Comparison of ENCODE assay signal across 8 cellular contexts in the genomic region with DNA sequence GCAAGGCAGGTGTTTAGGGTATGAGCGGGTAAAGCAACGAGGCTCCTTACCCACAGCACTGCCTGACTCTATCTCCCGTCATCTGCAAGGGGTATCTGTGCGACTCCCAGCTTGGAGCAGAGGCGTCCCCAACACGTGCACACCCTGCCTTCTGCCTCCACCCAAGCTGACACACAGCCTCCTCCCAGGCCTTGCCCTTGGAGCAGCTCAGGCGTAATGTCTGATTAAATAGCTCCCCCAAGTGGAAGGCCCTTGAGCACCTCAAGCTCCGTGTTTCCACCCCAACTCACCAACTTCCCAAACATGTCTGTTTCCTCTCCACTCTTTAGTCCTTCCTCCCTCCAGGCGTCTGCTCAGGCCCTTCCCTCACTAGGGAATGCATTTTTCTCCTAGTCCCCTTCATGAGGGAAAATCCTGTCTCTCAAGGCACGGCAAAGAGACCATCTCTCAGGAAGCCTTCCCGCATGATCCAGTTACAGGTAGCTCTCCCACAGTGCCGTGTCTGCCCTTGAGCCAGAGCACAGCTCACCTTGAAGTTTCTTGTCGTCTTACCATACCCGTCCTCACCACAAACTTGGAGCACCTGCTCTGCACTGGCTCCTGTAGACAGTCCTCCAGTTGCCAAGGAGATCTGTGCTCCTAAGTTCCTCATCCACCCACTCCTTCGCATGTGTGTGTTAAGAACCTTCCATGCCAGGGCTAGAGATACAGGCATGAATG. TPM values are rescaled to one million over a fixed set of nuclear protein-coding genes. Genes with fewer than 3 reads are reported as not detected.
DNase-seq lines count a peak whose midpoint lies in the region; ATAC-seq, FAIRE-seq and TF ChIP-seq lines count a peak whose summit lies in the region.

No MANE protein-coding gene starts in this region.

- H3K9me3 ChIP-seq in DOHH2 (ENCODE audit: control insufficient read depth, insufficient read depth, low read length): no peaks in the 10 kb centered on the region
- H3K9me3 ChIP-seq in naive thymus-derived CD4-positive, alpha-beta T cell (ENCODE audit: control insufficient read depth in 2 of 3, low read length in 3 of 3): no peaks in the 10 kb centered on the region

- intact Hi-C loops in naive thymus-derived CD4-positive, alpha-beta T cell (cut with micrococcal nuclease): loop anchor here in 1 of 2 donors (1.0 kb wide), 1 partner anchor 144 kb away; a partner anchor contains a TSS

- POLR2A ChIA-PET in naive thymus-derived CD4-positive, alpha-beta T cell (lab: Charles Lee): no interaction called here

- no peaks in the 10 kb centered on the region for H3K27me3 ChIP-seq in DOHH2 (ENCODE audit: control insufficient read depth, low read length)
- H3K27me3 ChIP-seq in naive thymus-derived CD4-positive, alpha-beta T cell (ENCODE audit: control insufficient read depth in 2 of 2, insufficient read depth in 2 of 2, low read length in 2 of 2): no peaks in the 10 kb centered on the region

- H3K79me2 ChIP-seq in DOHH2 (ENCODE audit: control insufficient read depth, low read length): no peaks in the 10 kb centered on the region

- H3K4me3 Mint-ChIP-seq in naive thymus-derived CD4-positive, alpha-beta T cell: no peak overlapping the region

- H3K4me3 ChIP-seq in DOHH2 (ENCODE audit: low read length): no peak overlapping the region
- no peak overlapping the region for H3K4me3 ChIP-seq in naive thymus-derived CD4-positive, alpha-beta T cell (ENCODE audit: low read length)

- H3K4me1 Mint-ChIP-seq in naive thymus-derived CD4-positive, alpha-beta T cell: no peaks in the 10 kb centered on the region

- no peaks in the 10 kb centered on the region for H4K20me1 ChIP-seq in DOHH2 (ENCODE audit: control insufficient read depth, insufficient read depth, low read depth, low read length)

- peaks cover 0 to 49% (median 11%) of the 10 kb centered on the region in 5 donors for H3K36me3 Mint-ChIP-seq in naive thymus-derived CD4-positive, alpha-beta T cell

- peak overlapping the region in 2 of 9 donors; percentile 22 to 38 for H3K27ac Mint-ChIP-seq in naive thymus-derived CD4-positive, alpha-beta T cell

- CTCF ChIA-PET in naive thymus-derived CD4-positive, alpha-beta T cell (lab: Charles Lee): interaction anchor here (0.7 kb wide), 2 partner anchors 80 to 135 kb away, joined by 3 read pairs; no protein-coding TSS in a partner anchor

- no peak for FAIRE-seq in GM19239 (lab: Jason Lieb, UNC)

- TF ChIP-seq CTCF in DOHH2 (IDR thresholded peaks at IDR 0.05; ENCODE audit: low read depth, low read length, poor library complexity, severe bottlenecking): peak; percentile 52

- H3F3A ChIP-seq in DOHH2 (ENCODE audit: control insufficient read depth, insufficient read depth): no peaks in the 10 kb centered on the region

- H3K27ac ChIP-seq in DOHH2 (ENCODE audit: low read depth, low read length): no peak overlapping the region
- H3K27ac ChIP-seq in naive thymus-derived CD4-positive, alpha-beta T cell (ENCODE audit: low read depth, low read length): no peak overlapping the region

- H3K36me3 ChIP-seq in DOHH2 (ENCODE audit: control insufficient read depth, low read length): peaks cover 8% of the 10 kb centered on the region; the same call in 1 of the 2 replicates
- H3K36me3 ChIP-seq in naive thymus-derived CD4-positive, alpha-beta T cell (ENCODE audit: control insufficient read depth in 2 of 3, insufficient read depth in 3 of 3, low read length in 3 of 3): peaks cover 0 to 32% (median 10%) of the 10 kb centered on the region in 3 experiments

- H3K4me2 ChIP-seq in DOHH2 (ENCODE audit: low read length): no peak overlapping the region

- DNase-seq in HT1080 (ENCODE audit: low read depth) (peak; percentile 68), fibroblast of gingiva (ENCODE audit: low read depth) (peak; percentile 69), GM19240 (ENCODE audit: insufficient read length, low spot score) (no peak), SKM-1 treated with dmso at 0.1 percent for 144 hours (lab: John Stamatoyannopoulos, UW; ENCODE audit: unreplicated experiment) (no peak), GM19239 (ENCODE audit: insufficient read length, low spot score) (no peak)
- peak in 1 of 9 donors; percentile 23 for DNase-seq in naive thymus-derived CD4-positive, alpha-beta T cell

- peak; percentile 96 for ATAC-seq in SK-N-SH treated with all-trans-retinoic acid at 6 μM for 48 hours
- ATAC-seq in naive thymus-derived CD4-positive, alpha-beta T cell: peak; percentile 66

- H3K27me3 Mint-ChIP-seq in naive thymus-derived CD4-positive, alpha-beta T cell: no peaks in the 10 kb centered on the region

- H3K9me3 Mint-ChIP-seq in naive thymus-derived CD4-positive, alpha-beta T cell: peaks cover 0 to 7% (median 0%) of the 10 kb centered on the region in 11 donors

- no peaks in the 10 kb centered on the region for H3K9me2 ChIP-seq in DOHH2 (replicated peaks; ENCODE audit: control insufficient read depth, low read length)

- no peaks in the 10 kb centered on the region for H3K4me1 ChIP-seq in DOHH2 (ENCODE audit: control insufficient read depth, low read length)
- no peaks in the 10 kb centered on the region for H3K4me1 ChIP-seq in naive thymus-derived CD4-positive, alpha-beta T cell (ENCODE audit: control insufficient read depth in 2 of 2, insufficient read depth in 2 of 2, low read length in 2 of 2)

TF ChIP-seq in SK-N-SH treated with all-trans-retinoic acid at 6 μM for 48 hours, 23 proteins besides CTCF, POLR2A, EP300 and RAD21:
- no peak for TF ChIP-seq RARB (CRISPR knock-in tag; IDR thresholded peaks at IDR 0.05)
TF ChIP-seq in SK-N-SH treated with all-trans-retinoic acid at 6 μM for 48 hours: peak in this region for 0.

RNA-seq across cellular contexts. Expression of a gene that starts 15.8 kb away (rescaled TPM):
- 1.9 and 5.7 TPM in 2 replicates for total RNA-seq in HT1080 (2014; rRNA removed; shearing (Covaris generic))
- 1.7 and 2.8 TPM in 2 replicates for polyA plus RNA-seq in HT1080 (2015; cell fraction: cytosol; rRNA removed)
- 2.9 and 3.0 TPM in 2 replicates for polyA plus RNA-seq in HT1080 (2015; cell fraction: nucleus; rRNA removed)
- total RNA-seq in naive thymus-derived CD4-positive, alpha-beta T cell: 1 to 10 TPM in 1 of 5 experiments, under 1 TPM in 2, not detected in 2; 0.64 to 2.8 (median 0.69) TPM
- polyA plus RNA-seq in naive thymus-derived CD4-positive, alpha-beta T cell: under 1 TPM; 0.13 to 0.90 TPM

RNA-seq across cellular contexts. Expression of a gene that starts 48.8 kb away (rescaled TPM):
- total RNA-seq in HT1080 (2014; rRNA removed; shearing (Covaris generic)): not detected in 2 replicates
- not detected in 2 replicates for polyA plus RNA-seq in HT1080 (2015; cell fraction: cytosol; rRNA removed)
- not detected in 2 replicates for polyA plus RNA-seq in HT1080 (2015; cell fraction: nucleus; rRNA removed)
- not detected for total RNA-seq in naive thymus-derived CD4-positive, alpha-beta T cell
- polyA plus RNA-seq in naive thymus-derived CD4-positive, alpha-beta T cell: not detected

Comparison
In these comparisons a context has a peak if more than half of its experiments do, and no peak if none do; other contexts are left out.
1. DNase-seq: peak in HT1080 (single experiment) and fibroblast of gingiva (single experiment); none in GM19240 (single experiment), SKM-1 treated with dmso at 0.1 percent for 144 hours (single experiment) and GM19239 (single experiment).